17 cellular contexts compared by ENCODE assay signal in genomic region chr7:2540133-2540532, GRCh38.
"Had no signal": no experiment of that assay in that cellular context is flagged by ENCODE, and none has a peak within 500 bp of the region (broad histone marks: within the 10 kb centered on the region; RNA-seq: fewer than 3 reads in every experiment).

No MANE protein-coding gene starts in this region.

- H3K9me3 ChIP-seq: left lung, psoas muscle, suprapubic skin, thyroid gland, upper lobe of left lung, uterus had no signal

- H3K27ac ChIP-seq: foreskin keratinocyte, left lung, psoas muscle, suprapubic skin, thyroid gland, upper lobe of left lung, uterus had no signal

- H3K27me3 Mint-ChIP-seq: dendritic cell treated with granulocyte-macrophage colony-stimulating factor and Interleukin-4, amounts not matched to agents 40 ng/mL and 50 ng/mL, for 4 days; naive B cell had no signal

- DNase-seq: erythroblast; foreskin keratinocyte; hippocampal formation; mesenchymal stem cell; naive B cell; retina; stimulated activated CD4-positive, alpha-beta T cell treated with anti-CD3 and anti-CD28 coated beads, Interleukin-2, amount 100 ng/mL, for 24 hours; stimulated activated naive CD4-positive, alpha-beta T cell treated with Interleukin-2 at 50 U/mL for 16 hours; thyroid gland; uterus had no signal

- H3K4me1 Mint-ChIP-seq: nephron had no signal

- H3K36me3 Mint-ChIP-seq: naive B cell had no signal

- H3K27ac Mint-ChIP-seq: dendritic cell treated with granulocyte-macrophage colony-stimulating factor and Interleukin-4, amounts not matched to agents 40 ng/mL and 50 ng/mL, for 4 days; nephron had no signal

- H3K36me3 ChIP-seq: uterus had no signal

- H3K4me3 Mint-ChIP-seq: dendritic cell treated with granulocyte-macrophage colony-stimulating factor and Interleukin-4, amounts not matched to agents 40 ng/mL and 50 ng/mL, for 4 days; nephron had no signal

- H3K9me3 Mint-ChIP-seq: dendritic cell treated with granulocyte-macrophage colony-stimulating factor and Interleukin-4, amounts not matched to agents 40 ng/mL and 50 ng/mL, for 4 days; naive B cell; nephron had no signal

- H3K4me1 ChIP-seq: foreskin keratinocyte, left lung, psoas muscle, thyroid gland, upper lobe of left lung, uterus had no signal

- H3K4me3 ChIP-seq: left lung, lung, psoas muscle, suprapubic skin, thyroid gland, upper lobe of left lung, uterus had no signal

- H3K27me3 ChIP-seq: foreskin keratinocyte, left lung, suprapubic skin, thyroid gland, upper lobe of left lung, uterus had no signal
